Comparison of ENCODE assay signal across 14 cellular contexts in genomic region chr5:68740204-68740910, GRCh38.
DNase-seq lines count a peak whose midpoint lies in the region; ATAC-seq and TF ChIP-seq lines count a peak whose summit lies in the region.
"Had no signal": no experiment of that assay in that cellular context is flagged by ENCODE, and none has a peak within 500 bp of the region (broad histone marks: within the 10 kb centered on the region; RNA-seq: fewer than 3 reads in every experiment).

No MANE protein-coding gene starts in this region.

- CTCF ChIA-PET in CD8-positive, alpha-beta T cell (lab: Charles Lee): no interaction called here

- H3K4me3 ChIP-seq in smooth muscle cell (no peak overlapping the region), esophagus squamous epithelium (no peak overlapping the region)
- H3K4me3 ChIP-seq in CD8-positive, alpha-beta T cell (ENCODE audit: low read depth, low read length): no peak overlapping the region
- H3K4me3 ChIP-seq: esophagus muscularis mucosa, K562, testis had no signal

- 93% methylated on average over 6 of the region's 6 CpGs for WGBS in smooth muscle cell (ENCODE audit: low lambda C conversion rate)
- 82 to 87% methylated on average over 6 of the region's 6 CpGs for WGBS in esophagus squamous epithelium, 2 donors

- DNase-seq in DMS 273 (lab: John Stamatoyannopoulos, UW; ENCODE audit: unreplicated experiment) (peak; percentile 20), DMS 273 treated with DMSO at 0.1 percent for 48 hours (lab: John Stamatoyannopoulos, UW) (no peak), smooth muscle cell (lab: John Stamatoyannopoulos, UW; ENCODE audit: unreplicated experiment) (no peak), esophagus squamous epithelium (lab: John Stamatoyannopoulos, UW) (no peak)
- no peak for DNase-seq in CD8-positive, alpha-beta T cell
- DNase-seq: activated CD4-positive, alpha-beta memory T cell treated with anti-CD3 and anti-CD28 coated beads, Interleukin-2, amount 10 ng/mL, durations not matched to agents 7 days and 5 days; mammary epithelial cell; testis had no signal

- no peak for TF ChIP-seq POLR2A in esophagus squamous epithelium (IDR thresholded peaks at IDR 0.05)

- no peaks in the 10 kb centered on the region for H3K36me3 ChIP-seq in smooth muscle cell (ENCODE audit: low read depth)
- H3K36me3 ChIP-seq in esophagus squamous epithelium: no peaks in the 10 kb centered on the region
- no peaks in the 10 kb centered on the region for H3K36me3 ChIP-seq in CD8-positive, alpha-beta T cell (ENCODE audit: insufficient read depth, low read length)
- H3K36me3 ChIP-seq: esophagus muscularis mucosa had no signal

- H3F3A ChIP-seq in smooth muscle cell (ENCODE audit: low read depth): no peaks in the 10 kb centered on the region

- H3K27me3 Mint-ChIP-seq in nephron (ENCODE audit: low read depth): no peaks in the 10 kb centered on the region
- H3K27me3 Mint-ChIP-seq in CD8-positive, alpha-beta T cell (ENCODE audit: low read depth): no peaks in the 10 kb centered on the region
- H3K27me3 Mint-ChIP-seq: activated CD4-positive, alpha-beta memory T cell treated with anti-CD3 and anti-CD28 coated beads, Interleukin-2, amount 10 ng/mL, durations not matched to agents 7 days and 5 days had no signal

- H3K4me2 ChIP-seq in smooth muscle cell: no peak overlapping the region

- POLR2A ChIA-PET in CD8-positive, alpha-beta T cell (lab: Charles Lee): no interaction called here

- TF ChIP-seq CTCF in nephron (IDR thresholded peaks at IDR 0.05; ENCODE audit: unreplicated experiment in 3 of 3) (no peak), smooth muscle cell (IDR thresholded peaks at IDR 0.05; ENCODE audit: borderline replicate concordance, insufficient read depth, poor library complexity, severe bottlenecking) (no peak), esophagus squamous epithelium (IDR thresholded peaks at IDR 0.05) (no peak)
- TF ChIP-seq CTCF in CD8-positive, alpha-beta T cell (IDR thresholded peaks at IDR 0.05): no peak

- H3K27ac Mint-ChIP-seq in nephron: peak overlapping the region in 2 of 3 experiments; percentile 48 to 54
- H3K27ac Mint-ChIP-seq in CD8-positive, alpha-beta T cell: no peak overlapping the region
- H3K27ac Mint-ChIP-seq: activated CD4-positive, alpha-beta memory T cell treated with anti-CD3 and anti-CD28 coated beads, Interleukin-2, amount 10 ng/mL, durations not matched to agents 7 days and 5 days had no signal

- no peaks in the 10 kb centered on the region for H3K36me3 Mint-ChIP-seq in nephron (ENCODE audit: low read depth)
- no peaks in the 10 kb centered on the region for H3K36me3 Mint-ChIP-seq in CD8-positive, alpha-beta T cell

- H3K79me2 ChIP-seq in smooth muscle cell (ENCODE audit: low read depth): no peaks in the 10 kb centered on the region

- H3K27ac ChIP-seq in smooth muscle cell (ENCODE audit: low read depth) (no peak overlapping the region), esophagus squamous epithelium (no peak overlapping the region)
- H3K27ac ChIP-seq in CD8-positive, alpha-beta T cell (ENCODE audit: low read depth, low read length): no peak overlapping the region
- H3K27ac ChIP-seq: 22Rv1, esophagus muscularis mucosa, testis had no signal

- no peaks in the 10 kb centered on the region for H3K9me3 Mint-ChIP-seq in nephron
- H3K9me3 Mint-ChIP-seq in CD8-positive, alpha-beta T cell: no peaks in the 10 kb centered on the region
- H3K9me3 Mint-ChIP-seq: activated CD4-positive, alpha-beta memory T cell treated with anti-CD3 and anti-CD28 coated beads, Interleukin-2, amount 10 ng/mL, durations not matched to agents 7 days and 5 days had no signal

- H3K4me1 ChIP-seq in smooth muscle cell (ENCODE audit: low read depth) (no peaks in the 10 kb centered on the region), esophagus squamous epithelium (no peaks in the 10 kb centered on the region)
- H3K4me1 ChIP-seq in CD8-positive, alpha-beta T cell (ENCODE audit: insufficient read depth, low read length): no peaks in the 10 kb centered on the region
- H3K4me1 ChIP-seq: testis had no signal

- H3K27me3 ChIP-seq in smooth muscle cell (ENCODE audit: low read depth) (no peaks in the 10 kb centered on the region), esophagus squamous epithelium (no peaks in the 10 kb centered on the region)
- no peaks in the 10 kb centered on the region for H3K27me3 ChIP-seq in CD8-positive, alpha-beta T cell (ENCODE audit: insufficient read depth, low read length)
- H3K27me3 ChIP-seq: esophagus muscularis mucosa, testis had no signal

- H3K4me1 Mint-ChIP-seq in nephron: peaks cover 49% of the 10 kb centered on the region
- peaks cover 14% of the 10 kb centered on the region for H3K4me1 Mint-ChIP-seq in CD8-positive, alpha-beta T cell (ENCODE audit: low read depth)

- H3K4me3 Mint-ChIP-seq in nephron: no peak overlapping the region
- H3K4me3 Mint-ChIP-seq in CD8-positive, alpha-beta T cell: no peak overlapping the region
- H3K4me3 Mint-ChIP-seq: activated CD4-positive, alpha-beta memory T cell treated with anti-CD3 and anti-CD28 coated beads, Interleukin-2, amount 10 ng/mL, durations not matched to agents 7 days and 5 days had no signal

- intact Hi-C loops in esophagus squamous epithelium (cut with DNase I): no loop called here
- intact Hi-C loops in CD8-positive, alpha-beta T cell (cut with DNase I, micrococcal nuclease): loop anchor here in 1 of 2 experiments (10.0 kb wide), 1 partner anchor 456 kb away; no protein-coding TSS in a partner anchor

- no peak overlapping the region for H3K9ac ChIP-seq in smooth muscle cell (ENCODE audit: low read depth)

- H3K9me3 ChIP-seq in smooth muscle cell (replicated peaks; ENCODE audit: low read depth) (no peaks in the 10 kb centered on the region), esophagus squamous epithelium (no peaks in the 10 kb centered on the region)
- no peaks in the 10 kb centered on the region for H3K9me3 ChIP-seq in CD8-positive, alpha-beta T cell (ENCODE audit: low read length)
- H3K9me3 ChIP-seq: esophagus muscularis mucosa, testis had no signal

- no peak overlapping the region for H2AFZ ChIP-seq in smooth muscle cell (ENCODE audit: low read depth)

- ATAC-seq in GM21737 (IDR thresholded peaks at IDR 0.05; ENCODE audit: unreplicated experiment) (peak; percentile 82), HG03457 (IDR thresholded peaks at IDR 0.05; ENCODE audit: unreplicated experiment) (peak; percentile 70)
- ATAC-seq in CD8-positive, alpha-beta T cell: no peak
- ATAC-seq: K562 had no signal

- no peaks in the 10 kb centered on the region for H4K20me1 ChIP-seq in smooth muscle cell (ENCODE audit: low read depth)
